In genomic region chr10:69097729-69098128, GRCh38 we compare ENCODE assay signal across 13 cellular contexts.
"Had no signal": no experiment of that assay in that cellular context is flagged by ENCODE, and none has a peak within 500 bp of the region (broad histone marks: within the 10 kb centered on the region; RNA-seq: fewer than 3 reads in every experiment).

No MANE protein-coding gene starts in this region.

- H3K27ac Mint-ChIP-seq: activated CD8-positive, alpha-beta T cell treated with anti-CD3 and anti-CD28 coated beads for 36 hours; nephron progenitor cell had no signal

- H3K27me3 Mint-ChIP-seq: activated CD8-positive, alpha-beta T cell treated with anti-CD3 and anti-CD28 coated beads for 36 hours had no signal

- H3K9me3 Mint-ChIP-seq: activated CD8-positive, alpha-beta T cell treated with anti-CD3 and anti-CD28 coated beads for 36 hours; nephron progenitor cell had no signal

- ATAC-seq: activated CD8-positive, alpha-beta T cell treated with anti-CD3 and anti-CD28 coated beads for 36 hours; left lobe of liver; stimulated activated naive CD8-positive, alpha-beta T cell treated with anti-CD3 and anti-CD28 coated beads, Interleukin-15, Interleukin-2, amounts not matched to agents 100 U/mL and 50 U/mL, for 24 hours had no signal

- DNase-seq: activated CD8-positive, alpha-beta T cell treated with anti-CD3 and anti-CD28 coated beads for 36 hours; activated gamma-delta T cell treated with Interleukin-2 at 50 U/mL for 16 hours; activated T-cell treated with anti-CD3 and anti-CD28 coated beads, Interleukin-2, amount 50 U/mL, for 48 hours; effector CD8-positive, alpha-beta T cell; foreskin melanocyte; glutamatergic neuron; hippocampal formation; islet precursor cell; nephron progenitor cell; stimulated activated CD4-positive, alpha-beta T cell treated with anti-CD3 and anti-CD28 coated beads, Interleukin-1b, Interleukin-23, amount 100 ng/mL, for 48 hours; stimulated activated naive CD8-positive, alpha-beta T cell treated with anti-CD3 and anti-CD28 coated beads, Interleukin-15, Interleukin-2, amounts not matched to agents 100 U/mL and 50 U/mL, for 24 hours; substantia nigra had no signal

- H3K4me3 Mint-ChIP-seq: activated CD8-positive, alpha-beta T cell treated with anti-CD3 and anti-CD28 coated beads for 36 hours; nephron progenitor cell had no signal
